Comparison of ENCODE assay signal across 1 cellular context in the genomic region with DNA sequence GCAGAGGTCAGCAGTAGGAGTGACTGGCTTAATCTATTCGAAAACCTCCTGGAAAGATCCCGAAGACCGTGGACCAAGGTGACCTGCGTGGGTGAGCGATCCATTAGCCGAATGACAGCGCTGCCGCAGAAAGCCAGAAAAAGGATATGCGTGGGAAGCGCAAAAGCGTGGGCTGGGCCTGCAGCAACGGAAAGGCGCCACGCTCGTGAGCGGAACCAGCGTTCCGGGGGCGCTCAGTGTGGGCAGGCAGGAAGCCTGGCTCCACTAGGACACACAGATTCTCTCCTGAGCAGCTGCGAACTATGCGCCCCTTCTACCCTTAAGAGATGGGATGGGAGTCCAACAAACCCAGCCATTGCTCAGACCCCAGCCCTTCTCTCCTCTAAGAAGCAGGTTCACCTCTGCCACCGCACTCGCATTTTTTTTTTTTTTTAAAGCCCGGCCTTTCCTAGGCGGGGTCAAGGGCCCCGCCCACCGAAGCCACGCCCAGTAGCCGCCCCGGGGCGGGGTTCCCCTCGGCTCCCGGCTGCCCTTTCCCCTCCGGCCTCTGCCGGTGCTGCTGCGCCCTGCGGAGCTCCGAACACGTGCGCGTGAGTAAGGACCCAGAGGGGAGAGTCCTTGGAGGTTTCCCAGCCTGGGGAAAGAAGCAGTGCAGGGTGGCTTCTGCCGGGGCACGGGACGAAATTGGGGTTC.
TF ChIP-seq lines count a peak whose summit lies in the region.

No MANE protein-coding gene starts in this region.

TF ChIP-seq in HepG2, 621 proteins besides CTCF, POLR2A, EP300 and RAD21 (continued from another document and continues in another):
- TF ChIP-seq ZNF562 (CRISPR knock-in tag; IDR thresholded peaks at IDR 0.05; ENCODE audit: borderline replicate concordance): no peak
- TF ChIP-seq HOXA9 (CRISPR knock-in tag; IDR thresholded peaks at IDR 0.05; ENCODE audit: borderline replicate concordance): peak; percentile 19; the same call in 1 of the 2 replicates
- no peak for TF ChIP-seq ZMYM3 (CRISPR knock-in tag; IDR thresholded peaks at IDR 0.05)
- no peak for TF ChIP-seq TCF7L2 (IDR thresholded peaks at IDR 0.05; ENCODE audit: low read depth, low read length)
- no peak for TF ChIP-seq ZFP90 (CRISPR knock-in tag; IDR thresholded peaks at IDR 0.05; ENCODE audit: borderline replicate concordance)
- TF ChIP-seq, protein P1, sequence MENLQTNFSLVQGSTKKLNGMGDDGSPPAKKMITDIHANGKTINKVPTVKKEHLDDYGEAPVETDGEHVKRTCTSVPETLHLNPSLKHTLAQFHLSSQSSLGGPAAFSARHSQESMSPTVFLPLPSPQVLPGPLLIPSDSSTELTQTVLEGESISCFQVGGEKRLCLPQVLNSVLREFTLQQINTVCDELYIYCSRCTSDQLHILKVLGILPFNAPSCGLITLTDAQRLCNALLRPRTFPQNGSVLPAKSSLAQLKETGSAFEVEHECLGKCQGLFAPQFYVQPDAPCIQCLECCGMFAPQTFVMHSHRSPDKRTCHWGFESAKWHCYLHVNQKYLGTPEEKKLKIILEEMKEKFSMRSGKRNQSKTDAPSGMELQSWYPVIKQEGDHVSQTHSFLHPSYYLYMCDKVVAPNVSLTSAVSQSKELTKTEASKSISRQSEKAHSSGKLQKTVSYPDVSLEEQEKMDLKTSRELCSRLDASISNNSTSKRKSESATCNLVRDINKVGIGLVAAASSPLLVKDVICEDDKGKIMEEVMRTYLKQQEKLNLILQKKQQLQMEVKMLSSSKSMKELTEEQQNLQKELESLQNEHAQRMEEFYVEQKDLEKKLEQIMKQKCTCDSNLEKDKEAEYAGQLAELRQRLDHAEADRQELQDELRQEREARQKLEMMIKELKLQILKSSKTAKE (CRISPR knock-in tag; IDR thresholded peaks at IDR 0.05; ENCODE audit: borderline replicate concordance): no peak
- no peak for TF ChIP-seq SATB2 (CRISPR knock-in tag; IDR thresholded peaks at IDR 0.05)
- TF ChIP-seq EHMT2 (IDR thresholded peaks at IDR 0.05; ENCODE audit: borderline replicate concordance, low read depth, low read length): no peak
- no peak for TF ChIP-seq MBNL3 (CRISPR knock-in tag; conservative IDR thresholded peaks at IDR 0.05)
- TF ChIP-seq, protein P2, sequence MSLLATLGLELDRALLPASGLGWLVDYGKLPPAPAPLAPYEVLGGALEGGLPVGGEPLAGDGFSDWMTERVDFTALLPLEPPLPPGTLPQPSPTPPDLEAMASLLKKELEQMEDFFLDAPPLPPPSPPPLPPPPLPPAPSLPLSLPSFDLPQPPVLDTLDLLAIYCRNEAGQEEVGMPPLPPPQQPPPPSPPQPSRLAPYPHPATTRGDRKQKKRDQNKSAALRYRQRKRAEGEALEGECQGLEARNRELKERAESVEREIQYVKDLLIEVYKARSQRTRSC (CRISPR knock-in tag; IDR thresholded peaks at IDR 0.05; ENCODE audit: low read depth): 0 out of 2 replicates have a peak, but pooled peaks have one; percentile 57
- peak; percentile 78 for TF ChIP-seq XRCC5 (optimal IDR thresholded peaks at IDR 0.05; ENCODE audit: low read length)
- TF ChIP-seq ZNF878 (CRISPR knock-in tag; IDR thresholded peaks at IDR 0.05): no peak
- TF ChIP-seq ZSCAN22 (CRISPR knock-in tag; IDR thresholded peaks at IDR 0.05): 0 out of 2 replicates have a peak, but pooled peaks have one; percentile 35
- no peak for TF ChIP-seq ZNF724P (CRISPR knock-in tag; IDR thresholded peaks at IDR 0.05; ENCODE audit: borderline replicate concordance)
- no peak for TF ChIP-seq ESRRA (CRISPR knock-in tag; IDR thresholded peaks at IDR 0.05; ENCODE audit: low read depth)
- TF ChIP-seq RELA (CRISPR knock-in tag; IDR thresholded peaks at IDR 0.05): no peak
- no peak for TF ChIP-seq AKAP8 (CRISPR knock-in tag; IDR thresholded peaks at IDR 0.05)
- no peak for TF ChIP-seq ZNF460 (CRISPR knock-in tag; IDR thresholded peaks at IDR 0.05; ENCODE audit: borderline replicate concordance)
- TF ChIP-seq ZNF709 (CRISPR knock-in tag; IDR thresholded peaks at IDR 0.05): no peak; the same call in 1 of the 2 replicates
- no peak for TF ChIP-seq FOXP1 (IDR thresholded peaks at IDR 0.05)
- no peak for TF ChIP-seq FOXP1 (CRISPR knock-in tag; IDR thresholded peaks at IDR 0.05)
- TF ChIP-seq ZNF253 (CRISPR knock-in tag; IDR thresholded peaks at IDR 0.05; ENCODE audit: borderline replicate concordance): no peak
- no peak for TF ChIP-seq REXO4 (CRISPR knock-in tag; IDR thresholded peaks at IDR 0.05; ENCODE audit: borderline replicate concordance)
- no peak for TF ChIP-seq CREB1 (IDR thresholded peaks at IDR 0.05)
- no peak for TF ChIP-seq CREB1 (CRISPR knock-in tag; IDR thresholded peaks at IDR 0.05)
- no peak for TF ChIP-seq NFE2L2 (IDR thresholded peaks at IDR 0.05; ENCODE audit: low read length)
- 0 out of 2 replicates have a peak, but pooled peaks have one; percentile 20 for TF ChIP-seq PAWR (CRISPR knock-in tag; IDR thresholded peaks at IDR 0.05; ENCODE audit: borderline replicate concordance)
- TF ChIP-seq, protein P3, sequence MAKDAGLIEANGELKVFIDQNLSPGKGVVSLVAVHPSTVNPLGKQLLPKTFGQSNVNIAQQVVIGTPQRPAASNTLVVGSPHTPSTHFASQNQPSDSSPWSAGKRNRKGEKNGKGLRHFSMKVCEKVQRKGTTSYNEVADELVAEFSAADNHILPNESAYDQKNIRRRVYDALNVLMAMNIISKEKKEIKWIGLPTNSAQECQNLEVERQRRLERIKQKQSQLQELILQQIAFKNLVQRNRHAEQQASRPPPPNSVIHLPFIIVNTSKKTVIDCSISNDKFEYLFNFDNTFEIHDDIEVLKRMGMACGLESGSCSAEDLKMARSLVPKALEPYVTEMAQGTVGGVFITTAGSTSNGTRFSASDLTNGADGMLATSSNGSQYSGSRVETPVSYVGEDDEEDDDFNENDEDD (CRISPR knock-in tag; IDR thresholded peaks at IDR 0.05; ENCODE audit: borderline replicate concordance): peak; percentile 59
- TF ChIP-seq TEAD2 (CRISPR knock-in tag; IDR thresholded peaks at IDR 0.05): peak; percentile 73; the same call in 1 of the 2 replicates
- TF ChIP-seq CBX5 (CRISPR knock-in tag; IDR thresholded peaks at IDR 0.05; ENCODE audit: borderline replicate concordance): peak; percentile 61; the same call in 1 of the 2 replicates
- TF ChIP-seq, protein P4, sequence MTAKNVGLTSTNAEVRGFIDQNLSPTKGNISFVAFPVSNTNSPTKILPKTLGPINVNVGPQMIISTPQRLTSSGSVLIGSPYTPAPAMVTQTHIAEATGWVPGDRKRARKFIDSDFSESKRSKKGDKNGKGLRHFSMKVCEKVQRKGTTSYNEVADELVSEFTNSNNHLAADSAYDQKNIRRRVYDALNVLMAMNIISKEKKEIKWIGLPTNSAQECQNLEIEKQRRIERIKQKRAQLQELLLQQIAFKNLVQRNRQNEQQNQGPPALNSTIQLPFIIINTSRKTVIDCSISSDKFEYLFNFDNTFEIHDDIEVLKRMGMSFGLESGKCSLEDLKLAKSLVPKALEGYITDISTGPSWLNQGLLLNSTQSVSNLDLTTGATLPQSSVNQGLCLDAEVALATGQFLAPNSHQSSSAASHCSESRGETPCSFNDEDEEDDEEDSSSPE (CRISPR knock-in tag; IDR thresholded peaks at IDR 0.05): peak; percentile 64
- TF ChIP-seq, protein P5, sequence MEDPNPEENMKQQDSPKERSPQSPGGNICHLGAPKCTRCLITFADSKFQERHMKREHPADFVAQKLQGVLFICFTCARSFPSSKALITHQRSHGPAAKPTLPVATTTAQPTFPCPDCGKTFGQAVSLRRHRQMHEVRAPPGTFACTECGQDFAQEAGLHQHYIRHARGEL (CRISPR knock-in tag; IDR thresholded peaks at IDR 0.05): no peak
- TF ChIP-seq ZNF343 (CRISPR knock-in tag; IDR thresholded peaks at IDR 0.05): peak; percentile 69; the same call in 1 of the 2 replicates
- TF ChIP-seq FOXA3 (CRISPR knock-in tag; IDR thresholded peaks at IDR 0.05): peak; percentile 56; the same call in 1 of the 2 replicates
- peak; percentile 78 for TF ChIP-seq GABPB1 (CRISPR knock-in tag; IDR thresholded peaks at IDR 0.05)
- no peak for TF ChIP-seq PITX1 (CRISPR knock-in tag; IDR thresholded peaks at IDR 0.05)
- TF ChIP-seq ZSCAN9 (CRISPR knock-in tag; IDR thresholded peaks at IDR 0.05; ENCODE audit: borderline replicate concordance): peak; percentile 71; the same call in 1 of the 2 replicates
- TF ChIP-seq, protein P6, sequence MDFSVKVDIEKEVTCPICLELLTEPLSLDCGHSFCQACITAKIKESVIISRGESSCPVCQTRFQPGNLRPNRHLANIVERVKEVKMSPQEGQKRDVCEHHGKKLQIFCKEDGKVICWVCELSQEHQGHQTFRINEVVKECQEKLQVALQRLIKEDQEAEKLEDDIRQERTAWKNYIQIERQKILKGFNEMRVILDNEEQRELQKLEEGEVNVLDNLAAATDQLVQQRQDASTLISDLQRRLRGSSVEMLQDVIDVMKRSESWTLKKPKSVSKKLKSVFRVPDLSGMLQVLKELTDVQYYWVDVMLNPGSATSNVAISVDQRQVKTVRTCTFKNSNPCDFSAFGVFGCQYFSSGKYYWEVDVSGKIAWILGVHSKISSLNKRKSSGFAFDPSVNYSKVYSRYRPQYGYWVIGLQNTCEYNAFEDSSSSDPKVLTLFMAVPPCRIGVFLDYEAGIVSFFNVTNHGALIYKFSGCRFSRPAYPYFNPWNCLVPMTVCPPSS (IDR thresholded peaks at IDR 0.05): no peak
- peak; percentile 28 for TF ChIP-seq AGO1 (IDR thresholded peaks at IDR 0.05; ENCODE audit: low read depth, low read length, poor library complexity, severe bottlenecking)
- TF ChIP-seq ZFP36L1 (CRISPR knock-in tag; IDR thresholded peaks at IDR 0.05): no peak
- TF ChIP-seq, protein P7, sequence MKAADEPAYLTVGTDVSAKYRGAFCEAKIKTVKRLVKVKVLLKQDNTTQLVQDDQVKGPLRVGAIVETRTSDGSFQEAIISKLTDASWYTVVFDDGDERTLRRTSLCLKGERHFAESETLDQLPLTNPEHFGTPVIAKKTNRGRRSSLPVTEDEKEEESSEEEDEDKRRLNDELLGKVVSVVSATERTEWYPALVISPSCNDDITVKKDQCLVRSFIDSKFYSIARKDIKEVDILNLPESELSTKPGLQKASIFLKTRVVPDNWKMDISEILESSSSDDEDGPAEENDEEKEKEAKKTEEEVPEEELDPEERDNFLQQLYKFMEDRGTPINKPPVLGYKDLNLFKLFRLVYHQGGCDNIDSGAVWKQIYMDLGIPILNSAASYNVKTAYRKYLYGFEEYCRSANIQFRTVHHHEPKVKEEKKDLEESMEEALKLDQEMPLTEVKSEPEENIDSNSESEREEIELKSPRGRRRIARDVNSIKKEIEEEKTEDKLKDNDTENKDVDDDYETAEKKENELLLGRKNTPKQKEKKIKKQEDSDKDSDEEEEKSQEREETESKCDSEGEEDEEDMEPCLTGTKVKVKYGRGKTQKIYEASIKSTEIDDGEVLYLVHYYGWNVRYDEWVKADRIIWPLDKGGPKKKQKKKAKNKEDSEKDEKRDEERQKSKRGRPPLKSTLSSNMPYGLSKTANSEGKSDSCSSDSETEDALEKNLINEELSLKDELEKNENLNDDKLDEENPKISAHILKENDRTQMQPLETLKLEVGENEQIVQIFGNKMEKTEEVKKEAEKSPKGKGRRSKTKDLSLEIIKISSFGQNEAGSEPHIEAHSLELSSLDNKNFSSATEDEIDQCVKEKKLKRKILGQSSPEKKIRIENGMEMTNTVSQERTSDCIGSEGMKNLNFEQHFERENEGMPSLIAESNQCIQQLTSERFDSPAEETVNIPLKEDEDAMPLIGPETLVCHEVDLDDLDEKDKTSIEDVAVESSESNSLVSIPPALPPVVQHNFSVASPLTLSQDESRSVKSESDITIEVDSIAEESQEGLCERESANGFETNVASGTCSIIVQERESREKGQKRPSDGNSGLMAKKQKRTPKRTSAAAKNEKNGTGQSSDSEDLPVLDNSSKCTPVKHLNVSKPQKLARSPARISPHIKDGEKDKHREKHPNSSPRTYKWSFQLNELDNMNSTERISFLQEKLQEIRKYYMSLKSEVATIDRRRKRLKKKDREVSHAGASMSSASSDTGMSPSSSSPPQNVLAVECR (CRISPR knock-in tag; IDR thresholded peaks at IDR 0.05; ENCODE audit: borderline replicate concordance): peak; percentile 85; the same call in 1 of the 2 replicates
- no peak for TF ChIP-seq ZBTB20 (CRISPR knock-in tag; IDR thresholded peaks at IDR 0.05; ENCODE audit: borderline replicate concordance, low read depth)
- TF ChIP-seq, protein P8, sequence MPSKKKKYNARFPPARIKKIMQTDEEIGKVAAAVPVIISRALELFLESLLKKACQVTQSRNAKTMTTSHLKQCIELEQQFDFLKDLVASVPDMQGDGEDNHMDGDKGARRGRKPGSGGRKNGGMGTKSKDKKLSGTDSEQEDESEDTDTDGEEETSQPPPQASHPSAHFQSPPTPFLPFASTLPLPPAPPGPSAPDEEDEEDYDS (CRISPR knock-in tag; IDR thresholded peaks at IDR 0.05): peak; percentile 35; the same call in 1 of the 2 replicates
- TF ChIP-seq, protein P9, sequence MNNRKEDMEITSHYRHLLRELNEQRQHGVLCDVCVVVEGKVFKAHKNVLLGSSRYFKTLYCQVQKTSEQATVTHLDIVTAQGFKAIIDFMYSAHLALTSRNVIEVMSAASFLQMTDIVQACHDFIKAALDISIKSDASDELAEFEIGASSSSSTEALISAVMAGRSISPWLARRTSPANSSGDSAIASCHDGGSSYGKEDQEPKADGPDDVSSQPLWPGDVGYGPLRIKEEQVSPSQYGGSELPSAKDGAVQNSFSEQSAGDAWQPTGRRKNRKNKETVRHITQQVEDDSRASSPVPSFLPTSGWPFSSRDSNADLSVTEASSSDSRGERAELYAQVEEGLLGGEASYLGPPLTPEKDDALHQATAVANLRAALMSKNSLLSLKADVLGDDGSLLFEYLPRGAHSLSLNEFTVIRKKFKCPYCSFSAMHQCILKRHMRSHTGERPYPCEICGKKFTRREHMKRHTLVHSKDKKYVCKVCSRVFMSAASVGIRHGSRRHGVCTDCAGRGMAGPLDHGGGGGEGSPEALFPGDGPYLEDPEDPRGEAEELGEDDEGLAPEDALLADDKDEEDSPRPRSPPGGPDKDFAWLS (CRISPR knock-in tag; IDR thresholded peaks at IDR 0.05; ENCODE audit: borderline replicate concordance): peak; percentile 49; the same call in 1 of the 2 replicates
- TF ChIP-seq ZSCAN12 (CRISPR knock-in tag; IDR thresholded peaks at IDR 0.05): peak; percentile 80; the same call in 1 of the 2 replicates
